29 cellular contexts compared by ENCODE assay signal in the genomic region with DNA sequence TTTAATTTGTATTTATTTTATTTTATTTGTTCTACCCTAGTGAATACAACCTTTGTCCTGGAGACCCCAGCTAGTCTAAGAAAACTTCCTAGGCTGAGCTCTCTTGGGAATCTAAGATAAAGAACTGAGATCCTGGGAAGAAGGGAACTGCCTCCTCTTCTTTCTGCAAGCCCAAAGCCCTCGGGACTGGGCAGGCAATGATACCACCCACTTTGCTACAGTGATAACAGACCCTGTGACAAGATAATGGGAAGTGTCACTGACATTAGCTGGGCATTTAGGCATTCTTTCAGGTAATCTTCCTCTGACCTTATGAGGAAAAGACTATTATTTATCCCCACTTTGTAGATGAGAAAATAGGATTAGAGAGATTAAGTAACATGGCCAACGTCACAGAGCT.
"Had no signal": no experiment of that assay in that cellular context is flagged by ENCODE, and none has a peak within 500 bp of the region (broad histone marks: within the 10 kb centered on the region; RNA-seq: fewer than 3 reads in every experiment).

No MANE protein-coding gene starts in this region.

- H3K27ac Mint-ChIP-seq: activated CD4-positive, alpha-beta memory T cell treated with anti-CD3 and anti-CD28 coated beads, Interleukin-2, amount 10 ng/mL, durations not matched to agents 7 days and 5 days; activated CD4-positive, alpha-beta T cell treated with anti-CD3 and anti-CD28 coated beads, Interleukin-2, amount 10 ng/mL, durations not matched to agents 7 days and 5 days; activated naive CD4-positive, alpha-beta T cell treated with anti-CD3 and anti-CD28 coated beads, Interleukin-2, amount 10 ng/mL, durations not matched to agents 7 days and 5 days; activated naive CD8-positive, alpha-beta T cell treated with anti-CD3 and anti-CD28 coated beads, Interleukin-2, amount 10 ng/mL, durations not matched to agents 7 days and 5 days; activated T-cell treated with anti-CD3 and anti-CD28 coated beads, Interleukin-2, amount 50 U/mL, for 24 hours; activated T-cell treated with anti-CD3 and anti-CD28 coated beads, Interleukin-2, amount 50 U/mL, for 72 hours; brain; dendritic cell treated with granulocyte-macrophage colony-stimulating factor and Interleukin-4, amounts not matched to agents 40 ng/mL and 50 ng/mL, for 4 days; WTC11 had no signal

- ATAC-seq: activated naive CD4-positive, alpha-beta T cell treated with anti-CD3 and anti-CD28 coated beads, Interleukin-2, amount 50 U/mL, for 72 hours; activated T-cell treated with anti-CD3 and anti-CD28 coated beads, Interleukin-2, amount 50 U/mL, for 72 hours; esophagus mucosa; gastrocnemius medialis; WTC11 had no signal

- H3K4me3 ChIP-seq: ascending aorta, breast epithelium, cardiac muscle cell, coronary artery, gastrocnemius medialis, heart left ventricle had no signal

- H3K27me3 ChIP-seq: ascending aorta, breast epithelium, cardiac muscle cell, gastrocnemius medialis, heart left ventricle had no signal

- H3K9me3 Mint-ChIP-seq: activated CD4-positive, alpha-beta memory T cell treated with anti-CD3 and anti-CD28 coated beads, Interleukin-2, amount 10 ng/mL, durations not matched to agents 7 days and 5 days; activated CD4-positive, alpha-beta T cell treated with anti-CD3 and anti-CD28 coated beads, Interleukin-2, amount 10 ng/mL, durations not matched to agents 7 days and 5 days; activated naive CD4-positive, alpha-beta T cell treated with anti-CD3 and anti-CD28 coated beads, Interleukin-2, amount 10 ng/mL, durations not matched to agents 7 days and 5 days; activated naive CD4-positive, alpha-beta T cell treated with anti-CD3 and anti-CD28 coated beads, Interleukin-2, amount 50 U/mL, for 72 hours; activated naive CD8-positive, alpha-beta T cell treated with anti-CD3 and anti-CD28 coated beads, Interleukin-2, amount 10 ng/mL, durations not matched to agents 7 days and 5 days; activated T-cell treated with anti-CD3 and anti-CD28 coated beads, Interleukin-2, amount 50 U/mL, for 24 hours; activated T-cell treated with anti-CD3 and anti-CD28 coated beads, Interleukin-2, amount 50 U/mL, for 72 hours; brain; central memory CD8-positive, alpha-beta T cell; dendritic cell treated with granulocyte-macrophage colony-stimulating factor and Interleukin-4, amounts not matched to agents 40 ng/mL and 50 ng/mL, for 4 days; WTC11 had no signal

- DNase-seq: activated CD4-positive, alpha-beta memory T cell treated with anti-CD3 and anti-CD28 coated beads, Interleukin-2, amount 10 ng/mL, durations not matched to agents 7 days and 5 days; activated CD4-positive, alpha-beta T cell treated with anti-CD3 and anti-CD28 coated beads for 1 hour; activated CD4-positive, alpha-beta T cell treated with anti-CD3 and anti-CD28 coated beads for 4 hours; activated CD4-positive, alpha-beta T cell treated with anti-CD3 and anti-CD28 coated beads, Interleukin-2, amount 10 ng/mL, durations not matched to agents 7 days and 5 days; activated CD4-positive, alpha-beta T cell treated with anti-CD3 and anti-CD28 coated beads, Interleukin-2, amount 50 U/mL, for 4 hours; activated CD8-positive, alpha-beta memory T cell treated with anti-CD3 and anti-CD28 coated beads, Interleukin-2, amount 50 U/mL, for 48 hours; activated gamma-delta T cell; activated naive CD4-positive, alpha-beta T cell; activated naive CD4-positive, alpha-beta T cell treated with anti-CD3 and anti-CD28 coated beads, Interleukin-2, amount 10 ng/mL, durations not matched to agents 7 days and 5 days; activated naive CD8-positive, alpha-beta T cell treated with anti-CD3 and anti-CD28 coated beads, Interleukin-2, amount 10 ng/mL, durations not matched to agents 7 days and 5 days; activated T-cell treated with anti-CD3 and anti-CD28 coated beads for 4 hours; activated T-cell treated with anti-CD3 and anti-CD28 coated beads, Interleukin-2, amount 50 U/mL, for 24 hours; activated T-cell treated with anti-CD3 and anti-CD28 coated beads, Interleukin-2, amount 50 U/mL, for 72 hours; effector CD4-positive, alpha-beta T cell; foreskin fibroblast; gastrocnemius medialis; glutamatergic neuron; heart left ventricle; T-helper 2 cell had no signal

- H3K4me1 Mint-ChIP-seq: activated CD4-positive, alpha-beta memory T cell treated with anti-CD3 and anti-CD28 coated beads, Interleukin-2, amount 10 ng/mL, durations not matched to agents 7 days and 5 days; activated CD4-positive, alpha-beta T cell treated with anti-CD3 and anti-CD28 coated beads, Interleukin-2, amount 10 ng/mL, durations not matched to agents 7 days and 5 days; activated naive CD4-positive, alpha-beta T cell treated with anti-CD3 and anti-CD28 coated beads, Interleukin-2, amount 10 ng/mL, durations not matched to agents 7 days and 5 days; activated naive CD8-positive, alpha-beta T cell treated with anti-CD3 and anti-CD28 coated beads, Interleukin-2, amount 10 ng/mL, durations not matched to agents 7 days and 5 days; brain; central memory CD8-positive, alpha-beta T cell had no signal

- H3K36me3 Mint-ChIP-seq: activated naive CD4-positive, alpha-beta T cell treated with anti-CD3 and anti-CD28 coated beads, Interleukin-2, amount 10 ng/mL, durations not matched to agents 7 days and 5 days; activated naive CD4-positive, alpha-beta T cell treated with anti-CD3 and anti-CD28 coated beads, Interleukin-2, amount 50 U/mL, for 72 hours; activated naive CD8-positive, alpha-beta T cell treated with anti-CD3 and anti-CD28 coated beads, Interleukin-2, amount 10 ng/mL, durations not matched to agents 7 days and 5 days had no signal

- H3K27me3 Mint-ChIP-seq: activated CD4-positive, alpha-beta memory T cell treated with anti-CD3 and anti-CD28 coated beads, Interleukin-2, amount 10 ng/mL, durations not matched to agents 7 days and 5 days; activated CD4-positive, alpha-beta T cell treated with anti-CD3 and anti-CD28 coated beads, Interleukin-2, amount 10 ng/mL, durations not matched to agents 7 days and 5 days; activated T-cell treated with anti-CD3 and anti-CD28 coated beads, Interleukin-2, amount 50 U/mL, for 24 hours; brain; central memory CD8-positive, alpha-beta T cell had no signal

- H3K4me3 Mint-ChIP-seq: activated CD4-positive, alpha-beta memory T cell treated with anti-CD3 and anti-CD28 coated beads, Interleukin-2, amount 10 ng/mL, durations not matched to agents 7 days and 5 days; activated CD4-positive, alpha-beta T cell treated with anti-CD3 and anti-CD28 coated beads, Interleukin-2, amount 10 ng/mL, durations not matched to agents 7 days and 5 days; activated naive CD4-positive, alpha-beta T cell treated with anti-CD3 and anti-CD28 coated beads, Interleukin-2, amount 10 ng/mL, durations not matched to agents 7 days and 5 days; activated naive CD8-positive, alpha-beta T cell treated with anti-CD3 and anti-CD28 coated beads, Interleukin-2, amount 10 ng/mL, durations not matched to agents 7 days and 5 days; activated T-cell treated with anti-CD3 and anti-CD28 coated beads, Interleukin-2, amount 50 U/mL, for 24 hours; activated T-cell treated with anti-CD3 and anti-CD28 coated beads, Interleukin-2, amount 50 U/mL, for 72 hours; brain; central memory CD8-positive, alpha-beta T cell; dendritic cell treated with granulocyte-macrophage colony-stimulating factor and Interleukin-4, amounts not matched to agents 40 ng/mL and 50 ng/mL, for 4 days; WTC11 had no signal

- H3K27ac ChIP-seq: ascending aorta, breast epithelium, cardiac muscle cell, coronary artery, gastrocnemius medialis, heart left ventricle had no signal
